ENCODE assay signal across 8 cellular contexts in genomic region chrX:37846934-37847732, GRCh38. TPM values are rescaled to one million over a fixed set of nuclear protein-coding genes. Genes with fewer than 3 reads are reported as not detected.
DNase-seq lines count a peak whose midpoint lies in the region; ATAC-seq and TF ChIP-seq lines count a peak whose summit lies in the region.

Gene DYNLT3, minus strand, starts transcription at chrX:37847571. Its CDS starts 61 bp downstream, at chrX:37847510.

- H3K27ac Mint-ChIP-seq in activated CD4-positive, alpha-beta memory T cell treated with anti-CD3 and anti-CD28 coated beads, Interleukin-2, amount 10 ng/mL, durations not matched to agents 7 days and 5 days = peak within 1 kb of the TSS; percentile 70

- H3K9me3 Mint-ChIP-seq in activated CD4-positive, alpha-beta memory T cell treated with anti-CD3 and anti-CD28 coated beads, Interleukin-2, amount 10 ng/mL, durations not matched to agents 7 days and 5 days = no peaks in the 10 kb centered on the region

- H3K27ac ChIP-seq in right lobe of liver = peak within 1 kb of the TSS; percentile 71 to 79 (median 74)

- H3K4me1 ChIP-seq in right lobe of liver = no peaks in the 10 kb centered on the region

- peaks cover 16% of the 10 kb centered on the region for H3K4me1 Mint-ChIP-seq in activated CD4-positive, alpha-beta memory T cell treated with anti-CD3 and anti-CD28 coated beads, Interleukin-2, amount 10 ng/mL, durations not matched to agents 7 days and 5 days

- no peak for TF ChIP-seq CTCF in AG10803 (conservative IDR thresholded peaks at IDR 0.05; ENCODE audit: low read length)
- TF ChIP-seq CTCF in right lobe of liver (IDR thresholded peaks at IDR 0.05) = no peak

- peak within 1 kb of the TSS; percentile 75 for H3K4me3 Mint-ChIP-seq in activated CD4-positive, alpha-beta memory T cell treated with anti-CD3 and anti-CD28 coated beads, Interleukin-2, amount 10 ng/mL, durations not matched to agents 7 days and 5 days

- ATAC-seq in GM19035 (IDR thresholded peaks at IDR 0.05; ENCODE audit: unreplicated experiment) (peak; percentile 99), HG03342 (IDR thresholded peaks at IDR 0.05; ENCODE audit: unreplicated experiment) (peak; percentile 99), right lobe of liver (peak; percentile 97 to 100 (median 98))

- H3K4me3 ChIP-seq in AG10803 (ENCODE audit: low read length) = peak within 1 kb of the TSS; percentile 72
- peak within 1 kb of the TSS; percentile 53 to 62 (median 61) for H3K4me3 ChIP-seq in right lobe of liver

- peak; percentile 59 for DNase-seq in AG10803 (ENCODE audit: low read depth)
- peak; percentile 80 for DNase-seq in NCI-H524 treated with DMSO at 0.1 percent for 48 hours (lab: John Stamatoyannopoulos, UW)
- DNase-seq in activated CD4-positive, alpha-beta memory T cell treated with anti-CD3 and anti-CD28 coated beads, Interleukin-2, amount 10 ng/mL, durations not matched to agents 7 days and 5 days = peak; percentile 82
- peak; percentile 77 for DNase-seq in ecto neural progenitor cell (ENCODE audit: low spot score)
- peak; percentile 88 to 91 (median 88) for DNase-seq in right lobe of liver
- DNase-seq in stimulated activated CD4-positive, alpha-beta T cell treated with anti-CD3 and anti-CD28 coated beads, Interleukin-4, amount 100 ng/mL, for 48 hours (ENCODE audit: low read depth in 2 of 2) = peak; percentile 60 to 75

- no peaks in the 10 kb centered on the region for H3K9me3 ChIP-seq in right lobe of liver

- TF ChIP-seq POLR2A in right lobe of liver (IDR thresholded peaks at IDR 0.05) = peak; percentile 87

- peaks cover 6% of the 10 kb centered on the region for H3K36me3 Mint-ChIP-seq in activated CD4-positive, alpha-beta memory T cell treated with anti-CD3 and anti-CD28 coated beads, Interleukin-2, amount 10 ng/mL, durations not matched to agents 7 days and 5 days (ENCODE audit: low read depth)

- intact Hi-C loops in right lobe of liver (cut with DNase I) = no loop called here

- no peaks in the 10 kb centered on the region for H3K27me3 ChIP-seq in right lobe of liver

- H3K27me3 Mint-ChIP-seq in activated CD4-positive, alpha-beta memory T cell treated with anti-CD3 and anti-CD28 coated beads, Interleukin-2, amount 10 ng/mL, durations not matched to agents 7 days and 5 days = no peaks in the 10 kb centered on the region

- no peaks in the 10 kb centered on the region for H3K36me3 ChIP-seq in right lobe of liver

- CTCF ChIA-PET in activated CD4-positive, alpha-beta memory T cell treated with anti-CD3 and anti-CD28 coated beads, Interleukin-2, amount 10 ng/mL, durations not matched to agents 7 days and 5 days (lab: Charles Lee) = no interaction called here

- POLR2A ChIA-PET in activated CD4-positive, alpha-beta memory T cell treated with anti-CD3 and anti-CD28 coated beads, Interleukin-2, amount 10 ng/mL, durations not matched to agents 7 days and 5 days (lab: Charles Lee) = no interaction called here

- 28% methylated on average over 4 of the region's 67 CpGs for WGBS in right lobe of liver (ENCODE audit: insufficient coverage, low coverage, low lambda C conversion rate, missing lambda C conversion rate)

RNA-seq across cellular contexts. Expression of gene DYNLT3, which starts in this region (rescaled TPM):
- total RNA-seq in activated CD4-positive, alpha-beta memory T cell treated with anti-CD3 and anti-CD28 coated beads, Interleukin-2, amount 10 ng/mL, durations not matched to agents 7 days and 5 days = 10 to 100 TPM; 17.8 to 20.5 TPM
- total RNA-seq in right lobe of liver = 10 to 100 TPM; 13.1 to 24.4 (median 17.7) TPM

Comparison
In these comparisons a context has a peak if more than half of its experiments do, and no peak if none do; other contexts are left out.
1. Peak in every context shown above with its lines: DNase-seq, ATAC-seq, H3K4me3 ChIP-seq and H3K27ac ChIP-seq.